8 cellular contexts compared by ENCODE assay signal in genomic region chr17:2853722-2854580, GRCh38. TPM values are rescaled to one million over a fixed set of nuclear protein-coding genes. Genes with fewer than 3 reads are reported as not detected.
DNase-seq lines count a peak whose midpoint lies in the region; ATAC-seq and TF ChIP-seq lines count a peak whose summit lies in the region.

No MANE protein-coding gene starts in this region.

- peak overlapping the region; percentile 91 for H2AFZ ChIP-seq in IMR-90 (replicated peaks; ENCODE audit: low read length, poor library complexity)

- H3K27me3 ChIP-seq in IMR-90 (ENCODE audit: control insufficient read depth, insufficient read depth, low read length) = no peaks in the 10 kb centered on the region; the same call in 1 of the 2 replicates
- no peaks in the 10 kb centered on the region for H3K27me3 ChIP-seq in right atrium auricular region
- H3K27me3 ChIP-seq in gastrocnemius medialis = peaks cover 11 to 36% (median 34%) of the 10 kb centered on the region in 3 donors

- TF ChIP-seq CTCF in C4-2B (conservative IDR thresholded peaks at IDR 0.05) = no peak
- no peak for TF ChIP-seq CTCF in IMR-90 (conservative IDR thresholded peaks at IDR 0.05; ENCODE audit: low read depth, low read length)
- no peak for TF ChIP-seq CTCF in right atrium auricular region (IDR thresholded peaks at IDR 0.05)
- TF ChIP-seq CTCF in gastrocnemius medialis (IDR thresholded peaks at IDR 0.05 in 4 of 5, conservative IDR thresholded peaks at IDR 0.05 in 1 of 5) = no peak

- peaks cover 9 to 33% of the 10 kb centered on the region in 2 experiments for H3K79me1 ChIP-seq in IMR-90 (ENCODE audit: low read depth in 1 of 2, low read length in 2 of 2)

- H3K9ac ChIP-seq in IMR-90 (ENCODE audit: low read depth, low read length) = peak overlapping the region; percentile 27

- H3K14ac ChIP-seq in IMR-90 (replicated peaks; ENCODE audit: low read depth, low read length) = peak overlapping the region; percentile 75; the same call in 1 of the 2 replicates

- peak overlapping the region; percentile 48 for H2AK9ac ChIP-seq in IMR-90 (replicated peaks; ENCODE audit: low read depth, low read length, poor library complexity)

- no peaks in the 10 kb centered on the region for H3K36me3 ChIP-seq in IMR-90 (ENCODE audit: control insufficient read depth, insufficient read depth, low read length)
- no peaks in the 10 kb centered on the region for H3K36me3 ChIP-seq in right atrium auricular region
- no peaks in the 10 kb centered on the region for H3K36me3 ChIP-seq in gastrocnemius medialis

- H3K4me1 ChIP-seq in IMR-90 (ENCODE audit: control insufficient read depth, insufficient read depth, low read length) = peaks cover 2% of the 10 kb centered on the region; the same call in 1 of the 2 replicates
- H3K4me1 ChIP-seq in right atrium auricular region = peaks cover 0 to 45% of the 10 kb centered on the region in 2 donors
- H3K4me1 ChIP-seq in gastrocnemius medialis = peaks cover 8 to 10% of the 10 kb centered on the region in 2 donors

- dilution Hi-C loops in IMR-90 (cut with HindIII; ENCODE audit: low sequenced_read_pairs, unreplicated experiment) = no loop called here

- H3K4me3 ChIP-seq in IMR-90 (ENCODE audit: insufficient read depth, low read depth, low read length) = peak overlapping the region; percentile 89
- H3K4me3 ChIP-seq in right atrium auricular region = peak overlapping the region; percentile 52 to 70
- H3K4me3 ChIP-seq in gastrocnemius medialis = peak overlapping the region; percentile 50 to 60 (median 55)

- POLR2A ChIA-PET in IMR-90 (lab: Charles Lee; ENCODE audit: unreplicated experiment) = no interaction called here

- WGBS in IMR-90 (ENCODE audit: extremely low coverage in 2 of 2, insufficient read length in 1 of 2), 2 experiments = 1% methylated on average over 28 of the region's 95 CpGs; no CpG with 5 or more reads in 1 of the 2 experiments

- ATAC-seq in IMR-90 (ENCODE audit: low read depth) (peak; percentile 44), gastrocnemius medialis (peak in 1 of 2 donors; percentile 3), GM21515 (IDR thresholded peaks at IDR 0.05; ENCODE audit: unreplicated experiment) (no peak)

- 0 out of 2 replicates have a peak overlapping the region, but pooled peaks have one; percentile 28 for H3K56ac ChIP-seq in IMR-90 (ENCODE audit: extremely low read depth, insufficient read depth, low read length)

- CTCF ChIA-PET in IMR-90 (lab: Yijun Ruan, JAX) = no interaction called here

- peaks cover 4% of the 10 kb centered on the region; the same call in 1 of the 2 replicates for H3K9me1 ChIP-seq in IMR-90 (ENCODE audit: insufficient read depth, low read length)

- no peaks in the 10 kb centered on the region for H3K9me3 ChIP-seq in IMR-90 (ENCODE audit: control insufficient read depth, insufficient read depth, low read length)
- H3K9me3 ChIP-seq in right atrium auricular region = no peaks in the 10 kb centered on the region
- H3K9me3 ChIP-seq in gastrocnemius medialis = no peaks in the 10 kb centered on the region

- no peak overlapping the region for H2BK120ac ChIP-seq in IMR-90 (ENCODE audit: low read depth, low read length)

- intact Hi-C loops in IMR-90 (cut with micrococcal nuclease) (loop anchor here (5.0 kb wide), 1 partner anchor 148 kb away; no protein-coding TSS in a partner anchor), gastrocnemius medialis (cut with DNase I; ENCODE audit: low total_unique reads) (loop anchor here (10.0 kb wide), 1 partner anchor 81 kb away; no protein-coding TSS in a partner anchor)

- H2BK5ac ChIP-seq in IMR-90 (ENCODE audit: low read depth, low read length, poor library complexity, severe bottlenecking) = no peak overlapping the region

- no peak overlapping the region for H4K5ac ChIP-seq in IMR-90 (ENCODE audit: low read depth, low read length)

- H2BK20ac ChIP-seq in IMR-90 (ENCODE audit: low read depth, low read length) = no peak overlapping the region

- H3K4me2 ChIP-seq in IMR-90 (ENCODE audit: low read depth, low read length) = peak overlapping the region; percentile 97

- no peak overlapping the region for H2AK5ac ChIP-seq in IMR-90 (ENCODE audit: low read depth, low read length)

- no TSS peak for BruUV-seq in IMR-90 (replicated peaks; lab: Mats Ljungman, UMichigan)

- no peak for TF ChIP-seq RAD21 in IMR-90 (IDR thresholded peaks at IDR 0.05; ENCODE audit: low read length)

- H3K27ac ChIP-seq in C4-2B (peak overlapping the region; percentile 60), IMR-90 (ENCODE audit: insufficient read depth, low read length) (no peak overlapping the region; the same call in 1 of the 2 replicates), right atrium auricular region (peak overlapping the region; percentile 89 to 94), gastrocnemius medialis (no peak overlapping the region)

- H3K23ac ChIP-seq in IMR-90 (ENCODE audit: low read depth, low read length) = peak overlapping the region; percentile 53; the same call in 1 of the 2 replicates

- peak overlapping the region; percentile 1; the same call in 1 of the 2 replicates for H3K4ac ChIP-seq in IMR-90 (ENCODE audit: low read depth, low read length)

- H3K18ac ChIP-seq in IMR-90 (ENCODE audit: low read depth, low read length) = no peak overlapping the region

- peaks cover 4% of the 10 kb centered on the region; the same call in 1 of the 2 replicates for H4K20me1 ChIP-seq in IMR-90 (ENCODE audit: insufficient read depth, low read length)

- no peak overlapping the region for H2BK15ac ChIP-seq in IMR-90 (ENCODE audit: low read depth, low read length)

- H4K8ac ChIP-seq in IMR-90 (ENCODE audit: low read depth in 2 of 2, low read length in 2 of 2) = 0 out of 4 replicates have a peak overlapping the region, but pooled peaks of 1 of the 2 experiments have one; percentile 9

- no peak overlapping the region for H4K91ac ChIP-seq in IMR-90 (ENCODE audit: insufficient read depth, low read depth, low read length)

- no peak for TF ChIP-seq POLR2A in IMR-90 (IDR thresholded peaks at IDR 0.05; ENCODE audit: low read depth, low read length)
- no peak for TF ChIP-seq POLR2A in gastrocnemius medialis (IDR thresholded peaks at IDR 0.05)

- DNase-seq in IMR-90 (no peak), right atrium auricular region (ENCODE audit: low spot score) (no peak), gastrocnemius medialis (no peak), middle frontal gyrus (ENCODE audit: extremely low spot score, low spot score) (no peak)
- DNase-seq in activated naive CD4-positive, alpha-beta T cell treated with Interleukin-2 at 50 U/mL for 16 hours = peak; percentile 26
- no peak for DNase-seq in activated CD4-positive, CD25-positive, alpha-beta regulatory T cell treated with anti-CD3 and anti-CD28 coated beads, Interleukin-2, amount 50 U/mL, for 72 hours

- in situ Hi-C loops in IMR-90 (cut with MboI; ENCODE audit: low sequenced_read_pairs) = loop anchor here (10.0 kb wide), 1 partner anchor 161 kb away; no protein-coding TSS in a partner anchor
- in situ Hi-C loops in gastrocnemius medialis (cut with MboI; ENCODE audit: low sequenced_read_pairs in 4 of 4) = loop anchor here in 1 of 4 donors (10.0 kb wide), 1 partner anchor 161 kb away; no protein-coding TSS in a partner anchor

TF ChIP-seq in IMR-90, 13 proteins besides CTCF, POLR2A, EP300 and RAD21:
- TF ChIP-seq SMC3 (IDR thresholded peaks at IDR 0.05; ENCODE audit: low read depth, low read length) (no peak), BHLHE40 (IDR thresholded peaks at IDR 0.05; ENCODE audit: low read depth, low read length) (no peak), USF2 (IDR thresholded peaks at IDR 0.05; ENCODE audit: low read depth, low read length) (no peak), RFX5 (IDR thresholded peaks at IDR 0.05; ENCODE audit: low read depth, low read length) (no peak), CEBPB (IDR thresholded peaks at IDR 0.05; ENCODE audit: low read depth, low read length) (no peak)
TF ChIP-seq in IMR-90: peak in this region for 0.

RNA-seq across cellular contexts. Expression of gene RAP1GAP2, which starts 57.7 kb away (rescaled TPM):
- total RNA-seq in IMR-90 (2012; rRNA removed) (4.7 and 5.7 TPM in 2 replicates), right atrium auricular region (10 to 100 TPM; 22.4 to 32.9 TPM), gastrocnemius medialis (1 to 10 TPM in 3 of 4 donors, under 1 TPM in 1; 0.85 to 2.4 (median 1.5) TPM)
- polyA plus RNA-seq in IMR-90 (2012; rRNA removed) = 7.5 and 8.6 TPM in 2 replicates
- 3.4 and 3.8 TPM in 2 replicates for polyA plus RNA-seq in IMR-90 (2012; cell fraction: cytosol; rRNA removed)
- 28.2 and 37.6 TPM in 2 replicates for polyA plus RNA-seq in IMR-90 (2012; cell fraction: nucleus; rRNA removed; ENCODE audit: low replicate concordance)

Comparison
In these comparisons a context has a peak if more than half of its experiments do, and no peak if none do; other contexts are left out.
1. H3K27ac ChIP-seq: peak in C4-2B (single experiment) and right atrium auricular region (2 of 2); none in IMR-90 (single experiment) and gastrocnemius medialis (0 of 4).
2. Peak in every context shown above with its lines, with median percentiles within 50 percentile points of each other: H3K4me3 ChIP-seq.